12 cellular contexts compared by ENCODE assay signal in genomic region chr17:81517009-81517338, GRCh38. TPM values are rescaled to one million over a fixed set of nuclear protein-coding genes. Genes with fewer than 3 reads are reported as not detected.
DNase-seq lines count a peak whose midpoint lies in the region; ATAC-seq and TF ChIP-seq lines count a peak whose summit lies in the region.
"Had no signal": no experiment of that assay in that cellular context is flagged by ENCODE, and none has a peak within 500 bp of the region (broad histone marks: within the 10 kb centered on the region; RNA-seq: fewer than 3 reads in every experiment).

No MANE protein-coding gene starts in this region.

- H3K9me3 ChIP-seq in Loucy (ENCODE audit: insufficient read depth, low read depth, low read length) (no peaks in the 10 kb centered on the region), colonic mucosa (no peaks in the 10 kb centered on the region)
- H3K9me3 ChIP-seq: MG63 had no signal

- H3K4me1 ChIP-seq in Loucy (ENCODE audit: insufficient read depth, low read length, poor library complexity, severe bottlenecking) (peaks cover 41% of the 10 kb centered on the region), colonic mucosa (peaks cover 21% of the 10 kb centered on the region)

- peak overlapping the region; percentile 100 for H3K27ac ChIP-seq in colonic mucosa

- CTCF ChIA-PET in AG04449 (lab: Yijun Ruan, JAX) = interaction anchor here (8.3 kb wide), 1 partner anchor 84 kb away, joined by 59 read pairs; no protein-coding TSS in a partner anchor

- peaks cover 0 to 2% of the 10 kb centered on the region in 2 donors for H3K27me3 Mint-ChIP-seq in natural killer cell treated with Interleukin-12 subunit alpha and Interleukin-12 subunit beta and Interleukin-15 and Interleukin-18, amount 100 ng/mL, for 72 hours

- H3K9me2 ChIP-seq in Loucy (replicated peaks; ENCODE audit: low read depth, low read length) = no peaks in the 10 kb centered on the region

- H2AFZ ChIP-seq in Loucy (ENCODE audit: low read length) = no peak overlapping the region

- H3K4me3 ChIP-seq in AG04449 (ENCODE audit: low read depth, low read length) (peak overlapping the region; percentile 83), Loucy (ENCODE audit: low read length, poor library complexity, severe bottlenecking) (peak overlapping the region; percentile 76), colonic mucosa (peak overlapping the region; percentile 60)

- H3K27ac Mint-ChIP-seq in natural killer cell treated with Interleukin-12 subunit alpha and Interleukin-12 subunit beta and Interleukin-15 and Interleukin-18, amount 100 ng/mL, for 72 hours = peak overlapping the region in 1 of 2 donors; percentile 89
- H3K27ac Mint-ChIP-seq: activated T-helper 2 cell treated with anti-CD3 and anti-CD28 coated beads, Interferon-gamma antibody, Interleukin-2, Interleukin-4, amounts not matched to agents 10 μg/mL and 5 μg/mL and 100 μg/mL, durations not matched to agents 14 hours and 24 hours and 36 hours had no signal

- H3K9me3 Mint-ChIP-seq in natural killer cell treated with Interleukin-12 subunit alpha and Interleukin-12 subunit beta and Interleukin-15 and Interleukin-18, amount 100 ng/mL, for 72 hours = no peaks in the 10 kb centered on the region
- H3K9me3 Mint-ChIP-seq: activated T-helper 2 cell treated with anti-CD3 and anti-CD28 coated beads, Interferon-gamma antibody, Interleukin-2, Interleukin-4, amounts not matched to agents 10 μg/mL and 5 μg/mL and 100 μg/mL, durations not matched to agents 14 hours and 24 hours and 36 hours had no signal

- peaks cover 3% of the 10 kb centered on the region for H3K36me3 Mint-ChIP-seq in natural killer cell treated with Interleukin-12 subunit alpha and Interleukin-12 subunit beta and Interleukin-15 and Interleukin-18, amount 100 ng/mL, for 72 hours

- H4K20me1 ChIP-seq in Loucy (ENCODE audit: insufficient read depth, low read length, poor library complexity, severe bottlenecking) = peaks cover 33% of the 10 kb centered on the region

- peaks cover 56% of the 10 kb centered on the region for H3K79me2 ChIP-seq in Loucy (ENCODE audit: insufficient read depth, low read length)

- POLR2A ChIA-PET in AG04449 (lab: Yijun Ruan, JAX) = interaction anchor here (1.1 to 1.6 kb wide), 2 partner anchors 25 to 83 kb away, joined by 3 read pairs; no protein-coding TSS in a partner anchor

- H3K4me2 ChIP-seq in Loucy (ENCODE audit: low read depth, low read length, poor library complexity, severe bottlenecking) = peak overlapping the region; percentile 94

- intact Hi-C loops in colonic mucosa (cut with DNase I) = no loop called here

- H3K9ac ChIP-seq in Loucy (ENCODE audit: low read depth, low read length, poor library complexity, severe bottlenecking) (peak overlapping the region; percentile 64), colonic mucosa (ENCODE audit: low read depth in 2 of 2, low read length in 2 of 2) (no peak overlapping the region)

- H3K36me3 ChIP-seq in Loucy (ENCODE audit: insufficient read depth, low read length) (peaks cover 4% of the 10 kb centered on the region; the same call in 1 of the 2 replicates), colonic mucosa (no peaks in the 10 kb centered on the region)

- DNase-seq in AG04449 (ENCODE audit: low read depth, low spot score) = no peak
- no peak for DNase-seq in colonic mucosa
- peak; percentile 35 for DNase-seq in natural killer cell treated with Interleukin-12 subunit alpha and Interleukin-12 subunit beta and Interleukin-15 and Interleukin-18, amount 100 ng/mL, for 72 hours (ENCODE audit: low spot score)
- DNase-seq in DMS 273 treated with DMSO at 0.1 percent for 48 hours (lab: John Stamatoyannopoulos, UW) = no peak
- DNase-seq in NCI-H82 treated with DMSO at 0.1 percent for 48 hours (lab: John Stamatoyannopoulos, UW; ENCODE audit: unreplicated experiment) = no peak
- DNase-seq in GF-D8 (lab: John Stamatoyannopoulos, UW) = no peak
- no peak for DNase-seq in activated CD4-positive, alpha-beta T cell treated with anti-CD3 and anti-CD28 coated beads for 4 hours
- DNase-seq: COR-L47, MG63, SHP77 treated with DMSO at 0.1 percent for 48 hours had no signal

- peak overlapping the region; percentile 95 for H3K4me3 Mint-ChIP-seq in natural killer cell treated with Interleukin-12 subunit alpha and Interleukin-12 subunit beta and Interleukin-15 and Interleukin-18, amount 100 ng/mL, for 72 hours

- peaks cover 11 to 22% of the 10 kb centered on the region in 2 donors for H3K4me1 Mint-ChIP-seq in natural killer cell treated with Interleukin-12 subunit alpha and Interleukin-12 subunit beta and Interleukin-15 and Interleukin-18, amount 100 ng/mL, for 72 hours (ENCODE audit: low read depth in 2 of 2)

- TF ChIP-seq CTCF in AG04449 (IDR thresholded peaks at IDR 0.05; ENCODE audit: insufficient read depth, low read length, missing control alignments) (no peak), Loucy (conservative IDR thresholded peaks at IDR 0.05; ENCODE audit: low read length) (no peak), colonic mucosa (IDR thresholded peaks at IDR 0.05) (no peak)

- H3K27me3 ChIP-seq in Loucy (ENCODE audit: insufficient read depth, low read length, poor library complexity, severe bottlenecking) = peaks cover 6% of the 10 kb centered on the region
- no peaks in the 10 kb centered on the region for H3K27me3 ChIP-seq in colonic mucosa
- H3K27me3 ChIP-seq: MG63 had no signal

- H3F3A ChIP-seq in Loucy (ENCODE audit: low read depth) = peaks cover 10% of the 10 kb centered on the region

- ATAC-seq in natural killer cell treated with Interleukin-12 subunit alpha and Interleukin-12 subunit beta and Interleukin-15 and Interleukin-18, amount 100 ng/mL, for 72 hours = no peak

RNA-seq across cellular contexts. Expression of gene ACTG1, which starts 4.4 kb away (rescaled TPM):
- total RNA-seq in colonic mucosa = 1,000 to 10,000 TPM; 4,489 to 4,790 TPM
- 1,000 to 10,000 TPM; 4,962 to 5,145 TPM for total RNA-seq in natural killer cell treated with Interleukin-12 subunit alpha and Interleukin-12 subunit beta and Interleukin-15 and Interleukin-18, amount 100 ng/mL, for 72 hours

RNA-seq across cellular contexts. Expression of gene FSCN2, which starts 11.2 kb away (rescaled TPM):
- total RNA-seq in colonic mucosa = 1 to 10 TPM; 1.0 to 2.2 TPM
- under 1 TPM; 0.21 to 0.64 TPM for total RNA-seq in natural killer cell treated with Interleukin-12 subunit alpha and Interleukin-12 subunit beta and Interleukin-15 and Interleukin-18, amount 100 ng/mL, for 72 hours

RNA-seq across cellular contexts. Expression of gene FAAP100, which starts 35.2 kb away (rescaled TPM):
- 10 to 100 TPM; 16.5 to 34.3 TPM for total RNA-seq in colonic mucosa
- 10 to 100 TPM; 35.5 to 76.6 TPM for total RNA-seq in natural killer cell treated with Interleukin-12 subunit alpha and Interleukin-12 subunit beta and Interleukin-15 and Interleukin-18, amount 100 ng/mL, for 72 hours
